Comparison of ENCODE assay signal across 8 cellular contexts in the genomic region with DNA sequence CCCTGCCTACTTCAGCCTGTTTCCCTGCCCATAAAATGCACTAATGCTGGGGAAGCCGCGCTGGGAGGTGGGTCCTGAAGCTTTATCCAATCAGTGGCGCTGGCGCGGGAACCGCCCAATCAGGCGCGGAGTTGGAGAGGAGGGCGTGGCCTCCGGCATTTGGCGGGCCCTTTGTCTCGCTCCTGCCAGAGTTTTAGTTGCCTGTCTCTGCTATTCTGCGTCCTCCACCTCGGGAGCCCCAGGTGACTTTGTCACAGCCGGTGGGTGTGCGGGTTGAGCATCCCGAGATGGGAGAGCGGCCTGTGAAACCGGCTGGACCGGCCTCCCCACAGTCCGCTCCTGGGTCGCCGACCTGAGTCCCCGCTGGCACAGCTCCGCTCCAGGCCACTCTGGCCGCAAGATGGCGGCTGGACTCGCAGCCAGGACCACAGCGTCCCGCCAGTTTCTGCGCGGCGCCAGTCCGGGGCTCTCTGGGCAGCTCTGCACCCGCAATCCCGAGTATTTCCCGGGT. TPM values are rescaled to one million over a fixed set of nuclear protein-coding genes. Genes with fewer than 3 reads are reported as not detected.
DNase-seq lines count a peak whose midpoint lies in the region; ATAC-seq and TF ChIP-seq lines count a peak whose summit lies in the region.

No MANE protein-coding gene starts in this region.

- no peaks in the 10 kb centered on the region for H3K79me2 ChIP-seq in Loucy (ENCODE audit: insufficient read depth, low read length)

- H3K9ac ChIP-seq in Loucy (ENCODE audit: low read depth, low read length, poor library complexity, severe bottlenecking) (peak overlapping the region; percentile 75), muscle layer of colon (ENCODE audit: low read length) (no peak overlapping the region)

- DNase-seq in DMS 273 (lab: John Stamatoyannopoulos, UW; ENCODE audit: unreplicated experiment) (peak; percentile 96), activated T-cell treated with anti-CD3 and anti-CD28 coated beads for 48 hours (ENCODE audit: low read depth) (peak; percentile 85), SIG-M5 treated with dmso at 0.1 percent for 504 hours (lab: John Stamatoyannopoulos, UW; ENCODE audit: unreplicated experiment) (no peak)
- peak; percentile 34 to 60 for DNase-seq in stimulated activated CD8-positive, alpha-beta memory T cell treated with anti-CD3 and anti-CD28 coated beads, Interleukin-2, amount 100 ng/mL, for 1 hour (ENCODE audit: low read depth in 2 of 2)

- no peaks in the 10 kb centered on the region for H3K9me2 ChIP-seq in Loucy (replicated peaks; ENCODE audit: low read depth, low read length)

- H3K4me3 ChIP-seq in Loucy (ENCODE audit: low read length, poor library complexity, severe bottlenecking) (peak overlapping the region; percentile 73), muscle layer of colon (ENCODE audit: low read depth in 1 of 2, low read length in 2 of 2) (peak overlapping the region; percentile 66 to 77)

- no peaks in the 10 kb centered on the region for H3K36me3 ChIP-seq in Loucy (ENCODE audit: insufficient read depth, low read length)
- H3K36me3 ChIP-seq in muscle layer of colon (ENCODE audit: insufficient read depth, low read length) = no peaks in the 10 kb centered on the region

- no peak for TF ChIP-seq CTCF in Loucy (conservative IDR thresholded peaks at IDR 0.05; ENCODE audit: low read length)

- H3K4me1 ChIP-seq in Loucy (ENCODE audit: insufficient read depth, low read length, poor library complexity, severe bottlenecking) = no peaks in the 10 kb centered on the region
- no peaks in the 10 kb centered on the region for H3K4me1 ChIP-seq in muscle layer of colon (ENCODE audit: insufficient read depth, low read length)

- peak overlapping the region; percentile 53 for H3K4me2 ChIP-seq in Loucy (ENCODE audit: low read depth, low read length, poor library complexity, severe bottlenecking)

- H2AFZ ChIP-seq in Loucy (ENCODE audit: low read length) = peak overlapping the region; percentile 83

- no peaks in the 10 kb centered on the region for H4K20me1 ChIP-seq in Loucy (ENCODE audit: insufficient read depth, low read length, poor library complexity, severe bottlenecking)

- peak; percentile 75 for ATAC-seq in esophagus mucosa
- no peak for ATAC-seq in GM18511 (IDR thresholded peaks at IDR 0.05; ENCODE audit: unreplicated experiment)

- H3K27me3 ChIP-seq in Loucy (ENCODE audit: insufficient read depth, low read length, poor library complexity, severe bottlenecking) = no peaks in the 10 kb centered on the region
- no peaks in the 10 kb centered on the region for H3K27me3 ChIP-seq in muscle layer of colon (ENCODE audit: control insufficient read depth in 1 of 2, insufficient read depth in 2 of 2, low read length in 2 of 2)

- H3K9me3 ChIP-seq in Loucy (ENCODE audit: insufficient read depth, low read depth, low read length) (no peaks in the 10 kb centered on the region), muscle layer of colon (ENCODE audit: low read length) (no peaks in the 10 kb centered on the region)

- H3F3A ChIP-seq in Loucy (ENCODE audit: low read depth) = no peaks in the 10 kb centered on the region

- no peak overlapping the region for H3K27ac ChIP-seq in muscle layer of colon (ENCODE audit: low read depth, low read length)

RNA-seq across cellular contexts. Expression of a gene that starts 30.7 kb away (rescaled TPM):
- 5.3 TPM for total RNA-seq in esophagus mucosa
